19 cellular contexts compared by ENCODE assay signal in genomic region chr6:69622924-69623323, GRCh38.
A peak's percentile ranks its signal among the peaks of the same experiment; 100 is the strongest.
DNase-seq lines count a peak whose midpoint lies in the region; ATAC-seq and TF ChIP-seq lines count a peak whose summit lies in the region.
"Had no signal": no experiment of that assay in that cellular context is flagged by ENCODE, and none has a peak within 500 bp of the region (broad histone marks: within the 10 kb centered on the region; RNA-seq: fewer than 3 reads in every experiment).

No MANE protein-coding gene starts in this region.

- H4K20me1 ChIP-seq in smooth muscle cell (ENCODE audit: low read depth): no peaks in the 10 kb centered on the region

- H3K27me3 Mint-ChIP-seq in endothelial cell (ENCODE audit: unreplicated experiment): no peaks in the 10 kb centered on the region
- peaks cover 26% of the 10 kb centered on the region for H3K27me3 Mint-ChIP-seq in CD4-positive, alpha-beta T cell

- POLR2A ChIA-PET in CD4-positive, alpha-beta T cell (lab: Charles Lee): no interaction called here

- H3K36me3 Mint-ChIP-seq in endothelial cell (ENCODE audit: low read depth, unreplicated experiment): no peaks in the 10 kb centered on the region
- H3K36me3 Mint-ChIP-seq in CD4-positive, alpha-beta T cell (ENCODE audit: low read depth): no peaks in the 10 kb centered on the region
- H3K36me3 Mint-ChIP-seq: CD8-positive, alpha-beta T cell had no signal

- H2AFZ ChIP-seq in smooth muscle cell (ENCODE audit: low read depth): no peak overlapping the region
- H2AFZ ChIP-seq: PC-9 had no signal

- H3K27me3 ChIP-seq in smooth muscle cell (ENCODE audit: low read depth): no peaks in the 10 kb centered on the region
- no peaks in the 10 kb centered on the region for H3K27me3 ChIP-seq in CD4-positive, alpha-beta T cell (ENCODE audit: control insufficient read depth, insufficient read depth, low read length)
- H3K27me3 ChIP-seq: SJSA1 had no signal

- intact Hi-C loops in CD4-positive, alpha-beta T cell (cut with DNase I, micrococcal nuclease): no loop called here

- H3K4me3 ChIP-seq in smooth muscle cell: no peak overlapping the region
- H3K4me3 ChIP-seq: HAP-1, PC-9, SJSA1 had no signal

- peak; percentile 29 for DNase-seq in NCI-H2171 treated with DMSO at 0.1 percent for 48 hours (lab: John Stamatoyannopoulos, UW)
- DNase-seq in NCI-H2171 (lab: John Stamatoyannopoulos, UW): no peak
- peak; percentile 29 for DNase-seq in iPS-NIHi11 (ENCODE audit: low spot score)
- DNase-seq in smooth muscle cell (lab: John Stamatoyannopoulos, UW; ENCODE audit: unreplicated experiment): no peak
- DNase-seq in endothelial cell (ENCODE audit: low spot score): no peak
- no peak for DNase-seq in SHP77 (lab: John Stamatoyannopoulos, UW)
- no peak for DNase-seq in CD4-positive, alpha-beta T cell
- DNase-seq: Calu3; CD8-positive, alpha-beta T cell; DMS79; MM.1S; NCI-H1092; NCI-H2227 treated with DMSO at 0.1 percent for 48 hours; NCI-H510A treated with DMSO at 0.1 percent for 48 hours; PC-9 had no signal

- H3K9me3 ChIP-seq in smooth muscle cell (replicated peaks; ENCODE audit: low read depth): no peaks in the 10 kb centered on the region
- no peaks in the 10 kb centered on the region for H3K9me3 ChIP-seq in CD4-positive, alpha-beta T cell (ENCODE audit: control insufficient read depth, low read length)
- H3K9me3 ChIP-seq: HAP-1, SJSA1 had no signal

- no peak overlapping the region for H3K4me3 Mint-ChIP-seq in endothelial cell (ENCODE audit: unreplicated experiment)
- no peak overlapping the region for H3K4me3 Mint-ChIP-seq in CD4-positive, alpha-beta T cell
- H3K4me3 Mint-ChIP-seq: CD8-positive, alpha-beta T cell had no signal

- H3K4me2 ChIP-seq in smooth muscle cell: no peak overlapping the region
- H3K4me2 ChIP-seq: PC-9 had no signal

- 54% methylated on average over 2 of the region's 2 CpGs for WGBS in smooth muscle cell (ENCODE audit: low lambda C conversion rate)

- no peaks in the 10 kb centered on the region for H3K4me1 Mint-ChIP-seq in endothelial cell (ENCODE audit: unreplicated experiment)
- H3K4me1 Mint-ChIP-seq in CD4-positive, alpha-beta T cell (ENCODE audit: low read depth): no peaks in the 10 kb centered on the region

- CTCF ChIA-PET in CD4-positive, alpha-beta T cell (lab: Charles Lee): no interaction called here

- no peak for ATAC-seq in CD4-positive, alpha-beta T cell (ENCODE audit: poor library complexity)
- ATAC-seq: CD8-positive, alpha-beta T cell had no signal

- H3K27ac Mint-ChIP-seq in endothelial cell (ENCODE audit: unreplicated experiment): no peak overlapping the region
- H3K27ac Mint-ChIP-seq in CD4-positive, alpha-beta T cell: no peak overlapping the region
- H3K27ac Mint-ChIP-seq: CD8-positive, alpha-beta T cell had no signal

- no peaks in the 10 kb centered on the region for H3F3A ChIP-seq in smooth muscle cell (ENCODE audit: low read depth)

- no peak overlapping the region for H3K9ac ChIP-seq in smooth muscle cell (ENCODE audit: low read depth)

- TF ChIP-seq CTCF in VCaP (conservative IDR thresholded peaks at IDR 0.05) (no peak), smooth muscle cell (IDR thresholded peaks at IDR 0.05; ENCODE audit: borderline replicate concordance, insufficient read depth, poor library complexity, severe bottlenecking) (no peak), endothelial cell (IDR thresholded peaks at IDR 0.05; ENCODE audit: unreplicated experiment) (no peak)
- TF ChIP-seq CTCF in CD4-positive, alpha-beta T cell (IDR thresholded peaks at IDR 0.05): no peak

- no peaks in the 10 kb centered on the region for H3K79me2 ChIP-seq in smooth muscle cell (ENCODE audit: low read depth)

- no peaks in the 10 kb centered on the region for H3K9me3 Mint-ChIP-seq in endothelial cell (ENCODE audit: unreplicated experiment)
- H3K9me3 Mint-ChIP-seq in CD4-positive, alpha-beta T cell: no peaks in the 10 kb centered on the region
- H3K9me3 Mint-ChIP-seq: CD8-positive, alpha-beta T cell had no signal

- H3K4me1 ChIP-seq in smooth muscle cell (ENCODE audit: low read depth): no peaks in the 10 kb centered on the region
- H3K4me1 ChIP-seq: SJSA1 had no signal

- no peaks in the 10 kb centered on the region for H3K36me3 ChIP-seq in smooth muscle cell (ENCODE audit: low read depth)
- H3K36me3 ChIP-seq: HAP-1, SJSA1 had no signal

- H3K27ac ChIP-seq in VCaP: peak overlapping the region; percentile 26
- no peak overlapping the region for H3K27ac ChIP-seq in smooth muscle cell (ENCODE audit: low read depth)
- H3K27ac ChIP-seq in CD4-positive, alpha-beta T cell (ENCODE audit: low read depth, low read length): no peak overlapping the region
- H3K27ac ChIP-seq: PC-9, RWPE1, SJSA1 had no signal

Comparison
In these comparisons a context has a peak if more than half of its experiments do, and no peak if none do; other contexts are left out.
1. DNase-seq: peak in NCI-H2171 treated with DMSO at 0.1 percent for 48 hours (single experiment) and iPS-NIHi11 (single experiment); none in NCI-H2171 (single experiment), smooth muscle cell (single experiment), endothelial cell (single experiment), SHP77 (0 of 2) and CD4-positive, alpha-beta T cell (0 of 10).